Comparison of ENCODE assay signal across 1 cellular context in the genomic region with DNA sequence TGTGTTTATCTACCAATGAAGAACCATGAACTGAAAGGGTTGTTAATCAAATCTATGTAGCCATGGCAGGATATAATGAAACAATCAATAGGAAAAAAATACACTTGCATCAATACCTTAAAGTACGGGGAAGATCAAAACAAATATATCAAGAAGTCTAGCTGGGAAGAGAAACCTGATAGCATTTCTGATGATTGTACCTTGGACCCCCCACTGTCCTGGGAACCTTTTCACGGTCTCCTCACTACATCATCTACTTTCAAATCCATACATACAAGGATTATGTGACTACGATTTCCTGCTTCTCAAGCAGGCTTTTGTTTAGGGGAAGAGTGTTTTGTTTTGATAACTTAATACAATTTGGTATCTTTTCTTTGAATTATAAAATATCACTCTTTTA.
TF ChIP-seq lines count a peak whose summit lies in the region.

No MANE protein-coding gene starts in this region.

TF ChIP-seq in HEK293, 187 proteins besides CTCF, POLR2A, EP300 and RAD21 (continued from another document):
- TF ChIP-seq, protein P1, sequence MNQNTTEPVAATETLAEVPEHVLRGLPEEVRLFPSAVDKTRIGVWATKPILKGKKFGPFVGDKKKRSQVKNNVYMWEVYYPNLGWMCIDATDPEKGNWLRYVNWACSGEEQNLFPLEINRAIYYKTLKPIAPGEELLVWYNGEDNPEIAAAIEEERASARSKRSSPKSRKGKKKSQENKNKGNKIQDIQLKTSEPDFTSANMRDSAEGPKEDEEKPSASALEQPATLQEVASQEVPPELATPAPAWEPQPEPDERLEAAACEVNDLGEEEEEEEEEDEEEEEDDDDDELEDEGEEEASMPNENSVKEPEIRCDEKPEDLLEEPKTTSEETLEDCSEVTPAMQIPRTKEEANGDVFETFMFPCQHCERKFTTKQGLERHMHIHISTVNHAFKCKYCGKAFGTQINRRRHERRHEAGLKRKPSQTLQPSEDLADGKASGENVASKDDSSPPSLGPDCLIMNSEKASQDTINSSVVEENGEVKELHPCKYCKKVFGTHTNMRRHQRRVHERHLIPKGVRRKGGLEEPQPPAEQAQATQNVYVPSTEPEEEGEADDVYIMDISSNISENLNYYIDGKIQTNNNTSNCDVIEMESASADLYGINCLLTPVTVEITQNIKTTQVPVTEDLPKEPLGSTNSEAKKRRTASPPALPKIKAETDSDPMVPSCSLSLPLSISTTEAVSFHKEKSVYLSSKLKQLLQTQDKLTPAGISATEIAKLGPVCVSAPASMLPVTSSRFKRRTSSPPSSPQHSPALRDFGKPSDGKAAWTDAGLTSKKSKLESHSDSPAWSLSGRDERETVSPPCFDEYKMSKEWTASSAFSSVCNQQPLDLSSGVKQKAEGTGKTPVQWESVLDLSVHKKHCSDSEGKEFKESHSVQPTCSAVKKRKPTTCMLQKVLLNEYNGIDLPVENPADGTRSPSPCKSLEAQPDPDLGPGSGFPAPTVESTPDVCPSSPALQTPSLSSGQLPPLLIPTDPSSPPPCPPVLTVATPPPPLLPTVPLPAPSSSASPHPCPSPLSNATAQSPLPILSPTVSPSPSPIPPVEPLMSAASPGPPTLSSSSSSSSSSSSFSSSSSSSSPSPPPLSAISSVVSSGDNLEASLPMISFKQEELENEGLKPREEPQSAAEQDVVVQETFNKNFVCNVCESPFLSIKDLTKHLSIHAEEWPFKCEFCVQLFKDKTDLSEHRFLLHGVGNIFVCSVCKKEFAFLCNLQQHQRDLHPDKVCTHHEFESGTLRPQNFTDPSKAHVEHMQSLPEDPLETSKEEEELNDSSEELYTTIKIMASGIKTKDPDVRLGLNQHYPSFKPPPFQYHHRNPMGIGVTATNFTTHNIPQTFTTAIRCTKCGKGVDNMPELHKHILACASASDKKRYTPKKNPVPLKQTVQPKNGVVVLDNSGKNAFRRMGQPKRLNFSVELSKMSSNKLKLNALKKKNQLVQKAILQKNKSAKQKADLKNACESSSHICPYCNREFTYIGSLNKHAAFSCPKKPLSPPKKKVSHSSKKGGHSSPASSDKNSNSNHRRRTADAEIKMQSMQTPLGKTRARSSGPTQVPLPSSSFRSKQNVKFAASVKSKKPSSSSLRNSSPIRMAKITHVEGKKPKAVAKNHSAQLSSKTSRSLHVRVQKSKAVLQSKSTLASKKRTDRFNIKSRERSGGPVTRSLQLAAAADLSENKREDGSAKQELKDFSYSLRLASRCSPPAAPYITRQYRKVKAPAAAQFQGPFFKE (tag by site-specific recombination; IDR thresholded peaks at IDR 0.05; ENCODE audit: borderline replicate concordance) = no peak
- no peak for TF ChIP-seq ZNF610 (tag by site-specific recombination; IDR thresholded peaks at IDR 0.05; ENCODE audit: borderline replicate concordance)
